30 cellular contexts compared by ENCODE assay signal in genomic region chr2:69833752-69834151, GRCh38. TPM values are rescaled to one million over a fixed set of nuclear protein-coding genes. Genes with fewer than 3 reads are reported as not detected.
DNase-seq lines count a peak whose midpoint lies in the region; ATAC-seq, FAIRE-seq and TF ChIP-seq lines count a peak whose summit lies in the region.
"Had no signal": no experiment of that assay in that cellular context is flagged by ENCODE, and none has a peak within 500 bp of the region (broad histone marks: within the 10 kb centered on the region; RNA-seq: fewer than 3 reads in every experiment).

No MANE protein-coding gene starts in this region.

- H3K4me3 Mint-ChIP-seq in CD4-positive, CD25-positive, alpha-beta regulatory T cell = peak overlapping the region in 3 of 4 donors; percentile 3 to 63 (median 52)
- peak overlapping the region; percentile 98 for H3K4me3 Mint-ChIP-seq in Calu3 (ENCODE audit: low read depth, unreplicated experiment)
- H3K4me3 Mint-ChIP-seq: activated naive CD4-positive, alpha-beta T cell treated with anti-CD3 and anti-CD28 coated beads, Interleukin-2, amount 10 ng/mL, durations not matched to agents 7 days and 5 days; GM23338; stimulated activated effector memory CD8-positive, alpha-beta T cell treated with anti-CD3 and anti-CD28 coated beads, Interleukin-12 subunit alpha, Interleukin-12 subunit beta, amount 100 ng/mL, for 72 hours had no signal

- no peak overlapping the region for H3K27ac ChIP-seq in CD4-positive, CD25-positive, alpha-beta regulatory T cell (ENCODE audit: insufficient read depth, low read length, poor library complexity, severe bottlenecking)
- H3K27ac ChIP-seq in PC-3 (ENCODE audit: low read length) (no peak overlapping the region), heart left ventricle (no peak overlapping the region)
- H3K27ac ChIP-seq: ascending aorta, esophagus squamous epithelium, neutrophil, PC-9, sigmoid colon, WERI-Rb-1 had no signal

- H3K4me2 ChIP-seq in PC-3 (ENCODE audit: low read length) = peak overlapping the region; percentile 26
- H3K4me2 ChIP-seq: GM23338, PC-9 had no signal

- no peaks in the 10 kb centered on the region for H4K20me1 ChIP-seq in PC-3 (ENCODE audit: low read length)

- TF ChIP-seq POLR2A in heart left ventricle (IDR thresholded peaks at IDR 0.05) = no peak
- no peak for TF ChIP-seq POLR2A in GM12891 (IDR thresholded peaks at IDR 0.05; ENCODE audit: low read depth, low read length)

- peak overlapping the region; percentile 43 for H3K4me3 ChIP-seq in CD4-positive, CD25-positive, alpha-beta regulatory T cell (ENCODE audit: low read depth, low read length)
- H3K4me3 ChIP-seq in PC-3 (ENCODE audit: low read length) (no peak overlapping the region), endocrine pancreas (ENCODE audit: control insufficient read depth, insufficient read depth, low read length) (peak overlapping the region; percentile 34), heart left ventricle (no peak overlapping the region)
- H3K4me3 ChIP-seq: ascending aorta, esophagus squamous epithelium, GM23338, PC-9, prostate gland, sigmoid colon had no signal

- H3K9me2 ChIP-seq in PC-3 (replicated peaks; ENCODE audit: low read length) = no peaks in the 10 kb centered on the region

- DNase-seq in CD4-positive, CD25-positive, alpha-beta regulatory T cell = no peak
- DNase-seq in Calu3 = no peak
- DNase-seq in PC-3 = no peak
- DNase-seq in heart left ventricle = no peak
- no peak for DNase-seq in GM19239 (ENCODE audit: insufficient read length, low spot score)
- no peak for DNase-seq in GM12891 (ENCODE audit: insufficient read length, low spot score)
- DNase-seq: activated CD4-positive, alpha-beta T cell treated with anti-CD3 and anti-CD28 coated beads, Interleukin-2, amount 50 U/mL, for 4 hours; activated CD8-positive, alpha-beta memory T cell treated with anti-CD3 and anti-CD28 coated beads, Interleukin-2, amount 50 U/mL, for 48 hours; activated naive CD4-positive, alpha-beta T cell treated with anti-CD3 and anti-CD28 coated beads, Interleukin-2, amount 10 ng/mL, durations not matched to agents 7 days and 5 days; C1 segment of cervical spinal cord; cortex of kidney; esophagus squamous epithelium; foreskin melanocyte; hippocampal formation; left cardiac atrium; mammary epithelial cell; NCI-H1436 treated with DMSO at 0.1 percent for 48 hours; NCI-H446; PC-9; Right ventricle myocardium superior; sigmoid colon; stimulated activated CD4-positive, alpha-beta T cell treated with anti-CD3 and anti-CD28 coated beads, Interleukin-4, amount 100 ng/mL, for 24 hours; T-helper 9 cell; WERI-Rb-1 had no signal

- BruUV-seq in Calu3 (replicated peaks; lab: Mats Ljungman, UMichigan) (no TSS peak), PC-3 (replicated peaks; lab: Mats Ljungman, UMichigan) (no TSS peak)

- H3K36me3 ChIP-seq in CD4-positive, CD25-positive, alpha-beta regulatory T cell (ENCODE audit: control insufficient read depth, insufficient read depth, low read length) = peaks cover 11% of the 10 kb centered on the region
- H3K36me3 ChIP-seq in PC-3 (ENCODE audit: low read depth, low read length) = no peaks in the 10 kb centered on the region
- no peaks in the 10 kb centered on the region for H3K36me3 ChIP-seq in endocrine pancreas (ENCODE audit: control insufficient read depth, insufficient read depth, low read length)
- peaks cover 0 to 7% (median 0%) of the 10 kb centered on the region in 9 donors for H3K36me3 ChIP-seq in heart left ventricle
- H3K36me3 ChIP-seq: ascending aorta, prostate gland had no signal

- H3K27me3 Mint-ChIP-seq in CD4-positive, CD25-positive, alpha-beta regulatory T cell = no peaks in the 10 kb centered on the region
- H3K27me3 Mint-ChIP-seq in Calu3 (ENCODE audit: unreplicated experiment) = no peaks in the 10 kb centered on the region

- no peak for FAIRE-seq in GM19239 (lab: Jason Lieb, UNC)
- no peak for FAIRE-seq in GM12891 (lab: Jason Lieb, UNC)

- H3K9ac ChIP-seq in PC-3 (ENCODE audit: low read length) = no peak overlapping the region
- H3K9ac ChIP-seq in endocrine pancreas (ENCODE audit: control insufficient read depth, insufficient read depth, low read length) = no peak overlapping the region

- no peaks in the 10 kb centered on the region for H3K9me3 ChIP-seq in CD4-positive, CD25-positive, alpha-beta regulatory T cell (ENCODE audit: control insufficient read depth in 2 of 2, low read length in 2 of 2)
- H3K9me3 ChIP-seq in PC-3 (ENCODE audit: low read length) (no peaks in the 10 kb centered on the region), endocrine pancreas (ENCODE audit: control insufficient read depth, low read length) (no peaks in the 10 kb centered on the region), heart left ventricle (no peaks in the 10 kb centered on the region)
- H3K9me3 ChIP-seq: ascending aorta, esophagus squamous epithelium, neutrophil, prostate gland, sigmoid colon had no signal

- H3K36me3 Mint-ChIP-seq in CD4-positive, CD25-positive, alpha-beta regulatory T cell = peaks cover 7% of the 10 kb centered on the region
- peaks cover 56% of the 10 kb centered on the region for H3K36me3 Mint-ChIP-seq in Calu3 (ENCODE audit: insufficient read depth, unreplicated experiment)

- H2AFZ ChIP-seq in PC-3 (ENCODE audit: low read length) = no peak overlapping the region
- H2AFZ ChIP-seq: GM23338, PC-9 had no signal

- ATAC-seq in CD4-positive, CD25-positive, alpha-beta regulatory T cell (ENCODE audit: low read depth in 2 of 2) = no peak
- ATAC-seq in PC-3 (no peak), heart left ventricle (no peak)
- ATAC-seq: GM23338; left cardiac atrium; stimulated activated effector memory CD8-positive, alpha-beta T cell treated with anti-CD3 and anti-CD28 coated beads, Interleukin-12 subunit alpha, Interleukin-12 subunit beta, amount 100 ng/mL, for 72 hours had no signal

- POLR2A ChIA-PET in PC-3 (lab: Charles Lee; ENCODE audit: unreplicated experiment) = no interaction called here

- no peaks in the 10 kb centered on the region for H3K9me3 Mint-ChIP-seq in CD4-positive, CD25-positive, alpha-beta regulatory T cell
- no peaks in the 10 kb centered on the region for H3K9me3 Mint-ChIP-seq in Calu3 (ENCODE audit: low read depth, unreplicated experiment)
- H3K9me3 Mint-ChIP-seq: activated naive CD4-positive, alpha-beta T cell treated with anti-CD3 and anti-CD28 coated beads, Interleukin-2, amount 10 ng/mL, durations not matched to agents 7 days and 5 days; GM23338; stimulated activated effector memory CD8-positive, alpha-beta T cell treated with anti-CD3 and anti-CD28 coated beads, Interleukin-12 subunit alpha, Interleukin-12 subunit beta, amount 100 ng/mL, for 72 hours had no signal

- TF ChIP-seq CTCF in Calu3 (IDR thresholded peaks at IDR 0.05; ENCODE audit: unreplicated experiment) (no peak), PC-3 (conservative IDR thresholded peaks at IDR 0.05; ENCODE audit: low read depth, low read length) (no peak), heart left ventricle (IDR thresholded peaks at IDR 0.05) (no peak)

- intact Hi-C loops in Calu3 (cut with micrococcal nuclease; ENCODE audit: unreplicated experiment) (loop anchor here (5.0 kb wide), 2 partner anchors 51 to 91 kb away; partner anchors contain the start of gene ANXA4), PC-3 (cut with micrococcal nuclease) (no loop called here), heart left ventricle (cut with DNase I) (loop anchor here in 1 of 10 donors (10.0 kb wide), 1 partner anchor 269 kb away; no protein-coding TSS in a partner anchor)

- no peaks in the 10 kb centered on the region for H3F3A ChIP-seq in PC-3 (ENCODE audit: low read length, unreplicated experiment)

- H3K4me1 ChIP-seq in CD4-positive, CD25-positive, alpha-beta regulatory T cell (ENCODE audit: control insufficient read depth, insufficient read depth, low read length, poor library complexity, severe bottlenecking) = peaks cover 62% of the 10 kb centered on the region
- H3K4me1 ChIP-seq in PC-3 (ENCODE audit: insufficient read depth, low read length) (peaks cover 24% of the 10 kb centered on the region), endocrine pancreas (ENCODE audit: control insufficient read depth, insufficient read depth, low read length) (peaks cover 7% of the 10 kb centered on the region), heart left ventricle (peaks cover 0 to 34% (median 19%) of the 10 kb centered on the region in 12 donors)
- H3K4me1 ChIP-seq: prostate gland had no signal

- H3K27ac Mint-ChIP-seq in CD4-positive, CD25-positive, alpha-beta regulatory T cell = peak overlapping the region in 1 of 3 donors; percentile 3
- peak overlapping the region; percentile 83 for H3K27ac Mint-ChIP-seq in Calu3 (ENCODE audit: unreplicated experiment)
- H3K27ac Mint-ChIP-seq: activated naive CD4-positive, alpha-beta T cell treated with anti-CD3 and anti-CD28 coated beads, Interleukin-2, amount 10 ng/mL, durations not matched to agents 7 days and 5 days; GM23338; stimulated activated effector memory CD8-positive, alpha-beta T cell treated with anti-CD3 and anti-CD28 coated beads, Interleukin-12 subunit alpha, Interleukin-12 subunit beta, amount 100 ng/mL, for 72 hours had no signal

- CTCF ChIA-PET in Calu3 (lab: Charles Lee) (no interaction called here), PC-3 (lab: Charles Lee) (no interaction called here)

- H3K4me1 Mint-ChIP-seq in CD4-positive, CD25-positive, alpha-beta regulatory T cell = peaks cover 47 to 65% (median 55%) of the 10 kb centered on the region in 4 donors
- peaks cover 40% of the 10 kb centered on the region for H3K4me1 Mint-ChIP-seq in Calu3 (ENCODE audit: low read depth, unreplicated experiment)

- H3K79me2 ChIP-seq in PC-3 (ENCODE audit: low read length) = peaks cover 78% of the 10 kb centered on the region

- 90 to 96% (median 94%) methylated on average over 3 of the region's 3 CpGs for WGBS in heart left ventricle, 4 donors

- H3K27me3 ChIP-seq in CD4-positive, CD25-positive, alpha-beta regulatory T cell (ENCODE audit: control insufficient read depth, insufficient read depth, low read length) = no peaks in the 10 kb centered on the region
- H3K27me3 ChIP-seq in PC-3 (ENCODE audit: low read length) (no peaks in the 10 kb centered on the region), endocrine pancreas (ENCODE audit: control insufficient read depth, insufficient read depth, low read length) (no peaks in the 10 kb centered on the region), heart left ventricle (no peaks in the 10 kb centered on the region)
- H3K27me3 ChIP-seq: ascending aorta, esophagus squamous epithelium, neutrophil, sigmoid colon had no signal

TF ChIP-seq in GM12891, 5 proteins besides CTCF, POLR2A, EP300 and RAD21:
- TF ChIP-seq SPI1 (IDR thresholded peaks at IDR 0.05; ENCODE audit: low read depth, low read length) = no peak
- TF ChIP-seq POU2F2 (IDR thresholded peaks at IDR 0.05; ENCODE audit: low read depth, low read length) = no peak
- TF ChIP-seq POLR2AphosphoS5 (IDR thresholded peaks at IDR 0.05; ENCODE audit: low read depth, low read length) = no peak
- TF ChIP-seq TAF1 (IDR thresholded peaks at IDR 0.05; ENCODE audit: low read depth, low read length) = no peak
- no peak for TF ChIP-seq PAX5 (IDR thresholded peaks at IDR 0.05; ENCODE audit: insufficient read depth, low read length, severe bottlenecking)

RNA-seq across cellular contexts. Expression of gene GMCL1, which starts 4.3 kb away (rescaled TPM):
- total RNA-seq in CD4-positive, CD25-positive, alpha-beta regulatory T cell = 32.3 TPM
- 10 to 100 TPM; 32.4 to 36.0 (median 33.7) TPM for polyA plus RNA-seq in CD4-positive, CD25-positive, alpha-beta regulatory T cell
- total RNA-seq in Calu3 (2022) (63.8 and 76.4 TPM in 2 replicates), PC-3 (2014; rRNA removed) (12.7 TPM in 2 replicates), heart left ventricle (1 to 10 TPM; 4.4 to 7.2 (median 5.2) TPM)
- 1 to 10 TPM; 1.8 to 5.0 TPM for polyA plus RNA-seq in heart left ventricle
- polyA plus RNA-seq in GM12891 (2012; ENCODE audit: low read depth, missing spikeins) = 4.5 TPM

Comparison
In these comparisons a context has a peak if more than half of its experiments do, and no peak if none do; other contexts are left out.
1. H3K4me3 ChIP-seq: peak in CD4-positive, CD25-positive, alpha-beta regulatory T cell (single experiment) and endocrine pancreas (single experiment); none in PC-3 (single experiment) and heart left ventricle (0 of 12).